18 cellular contexts compared by ENCODE assay signal in the genomic region with DNA sequence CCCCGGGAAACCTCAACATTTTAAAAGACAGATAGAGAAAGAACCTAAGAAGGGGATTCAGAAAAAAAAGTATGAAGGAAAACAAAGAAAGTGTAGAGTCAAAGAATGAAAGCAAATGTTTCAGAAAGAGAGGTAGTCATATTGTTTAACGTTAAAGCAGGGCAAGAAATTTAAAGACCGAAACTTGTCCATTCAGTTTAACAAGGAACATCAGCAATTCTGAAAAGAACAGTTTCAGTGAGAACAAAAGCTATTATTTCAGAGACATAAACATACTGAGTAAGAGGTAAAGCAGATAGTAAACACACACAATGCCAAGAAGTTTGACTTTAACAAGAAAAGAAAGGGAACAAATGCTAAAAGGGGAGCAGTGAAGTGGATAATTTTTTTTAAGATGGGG. TPM values are rescaled to one million over a fixed set of nuclear protein-coding genes. Genes with fewer than 3 reads are reported as not detected.
DNase-seq lines count a peak whose midpoint lies in the region; ATAC-seq and TF ChIP-seq lines count a peak whose summit lies in the region.
"Had no signal": no experiment of that assay in that cellular context is flagged by ENCODE, and none has a peak within 500 bp of the region (broad histone marks: within the 10 kb centered on the region; RNA-seq: fewer than 3 reads in every experiment).

No MANE protein-coding gene starts in this region.

- H3K36me3 Mint-ChIP-seq in GM23338 (ENCODE audit: low read depth): peaks cover 3% of the 10 kb centered on the region; the same call in 2 of the 3 replicates
- peaks cover 60% of the 10 kb centered on the region for H3K36me3 Mint-ChIP-seq in activated T-helper 17 cell treated with anti-CD3 and anti-CD28 coated beads, Interleukin-2, amount 50 U/mL, for 72 hours (ENCODE audit: low read depth)
- peaks cover 13% of the 10 kb centered on the region for H3K36me3 Mint-ChIP-seq in natural killer cell

- H3K9ac ChIP-seq in KMS-11: peak overlapping the region; percentile 17; the same call in 1 of the 2 replicates

- H3K4me1 Mint-ChIP-seq in GM23338 (peaks cover 2% of the 10 kb centered on the region; the same call in 2 of the 3 replicates), natural killer cell (no peaks in the 10 kb centered on the region)
- peaks cover 6% of the 10 kb centered on the region for H3K4me1 Mint-ChIP-seq in activated T-helper 17 cell treated with anti-CD3 and anti-CD28 coated beads, Interleukin-2, amount 50 U/mL, for 72 hours

- intact Hi-C loops in natural killer cell (cut with micrococcal nuclease): no loop called here

- H3K79me2 ChIP-seq in GM23338 (replicated peaks; ENCODE audit: insufficient read depth): no peaks in the 10 kb centered on the region
- H3K79me2 ChIP-seq in KMS-11 (ENCODE audit: insufficient read depth, low read depth): peaks cover 84% of the 10 kb centered on the region

- H3K4me3 Mint-ChIP-seq in GM23338: no peak overlapping the region
- no peak overlapping the region for H3K4me3 Mint-ChIP-seq in activated T-helper 17 cell treated with anti-CD3 and anti-CD28 coated beads, Interleukin-2, amount 50 U/mL, for 72 hours
- H3K4me3 Mint-ChIP-seq in natural killer cell: no peak overlapping the region
- H3K4me3 Mint-ChIP-seq: CD4-positive, CD25-positive, alpha-beta regulatory T cell; CD8-positive, alpha-beta memory T cell; H9; IgD-negative memory B cell had no signal

- H3K4me3 ChIP-seq in GM23338: no peak overlapping the region
- no peak overlapping the region for H3K4me3 ChIP-seq in KMS-11 (IDR thresholded peaks at IDR 0.05; ENCODE audit: insufficient read depth, low read depth, low read length)

- H3K4me2 ChIP-seq in GM23338 (no peak overlapping the region), KMS-11 (peak overlapping the region; percentile 89)

- H3K27ac Mint-ChIP-seq in GM23338: no peak overlapping the region
- no peak overlapping the region for H3K27ac Mint-ChIP-seq in activated T-helper 17 cell treated with anti-CD3 and anti-CD28 coated beads, Interleukin-2, amount 50 U/mL, for 72 hours
- H3K27ac Mint-ChIP-seq in natural killer cell: no peak overlapping the region
- H3K27ac Mint-ChIP-seq: CD8-positive, alpha-beta memory T cell; H9; IgD-negative memory B cell had no signal

- DNase-seq in GM23338 (ENCODE audit: low spot score) (no peak), pons (ENCODE audit: low spot score) (peak; percentile 6), NCI-H2081 (lab: John Stamatoyannopoulos, UW) (no peak), natural killer cell (no peak), substantia nigra (lab: John Stamatoyannopoulos, UW) (no peak), germinal center (ENCODE audit: low spot score) (no peak)
- DNase-seq: ACHN; BE2C; C1 segment of cervical spinal cord; CD4-positive, CD25-positive, alpha-beta regulatory T cell; CD8-positive, alpha-beta memory T cell; COR-L47; H9; KBM-7 had no signal

- H2AFZ ChIP-seq in GM23338: no peak overlapping the region
- no peak overlapping the region for H2AFZ ChIP-seq in KMS-11 (ENCODE audit: low read depth)

- no peaks in the 10 kb centered on the region for H3K27me3 Mint-ChIP-seq in GM23338 (ENCODE audit: insufficient read depth, low read depth, poor library complexity)
- H3K27me3 Mint-ChIP-seq in activated T-helper 17 cell treated with anti-CD3 and anti-CD28 coated beads, Interleukin-2, amount 50 U/mL, for 72 hours: no peaks in the 10 kb centered on the region
- H3K27me3 Mint-ChIP-seq in natural killer cell (ENCODE audit: low read depth in 2 of 2): no peaks in the 10 kb centered on the region
- H3K27me3 Mint-ChIP-seq: CD4-positive, CD25-positive, alpha-beta regulatory T cell; CD8-positive, alpha-beta memory T cell; IgD-negative memory B cell had no signal

- H3K4me1 ChIP-seq in GM23338 (ENCODE audit: insufficient read depth) (peaks cover 19% of the 10 kb centered on the region; the same call in 1 of the 2 replicates), KMS-11 (ENCODE audit: low read depth, poor library complexity, severe bottlenecking) (peaks cover 94% of the 10 kb centered on the region)
- H3K4me1 ChIP-seq: BE2C had no signal

- H4K20me1 ChIP-seq in GM23338 (replicated peaks; ENCODE audit: insufficient read depth) (no peaks in the 10 kb centered on the region), KMS-11 (ENCODE audit: insufficient read depth) (0 out of 2 replicates have a peak, but pooled peaks cover under 1% of the 10 kb centered on the region)

- H3K36me3 ChIP-seq in GM23338 (ENCODE audit: insufficient read depth): no peaks in the 10 kb centered on the region
- peaks cover 15% of the 10 kb centered on the region for H3K36me3 ChIP-seq in KMS-11 (ENCODE audit: insufficient read depth)
- H3K36me3 ChIP-seq: BE2C had no signal

- H3K27me3 ChIP-seq in GM23338 (ENCODE audit: insufficient read depth): no peaks in the 10 kb centered on the region
- H3K27me3 ChIP-seq in KMS-11 (ENCODE audit: insufficient read depth, low read depth): no peaks in the 10 kb centered on the region
- H3K27me3 ChIP-seq: BE2C had no signal

- H3K9me3 Mint-ChIP-seq in GM23338 (peaks cover 7% of the 10 kb centered on the region; the same call in 2 of the 3 replicates), natural killer cell (no peaks in the 10 kb centered on the region)
- H3K9me3 Mint-ChIP-seq in activated T-helper 17 cell treated with anti-CD3 and anti-CD28 coated beads, Interleukin-2, amount 50 U/mL, for 72 hours: no peaks in the 10 kb centered on the region
- H3K9me3 Mint-ChIP-seq: CD4-positive, CD25-positive, alpha-beta regulatory T cell; CD8-positive, alpha-beta memory T cell; IgD-negative memory B cell had no signal

- peak overlapping the region; percentile 3; the same call in 1 of the 2 replicates for H3K27ac ChIP-seq in GM23338 (ENCODE audit: low read depth)
- peak overlapping the region; percentile 73 for H3K27ac ChIP-seq in KMS-11
- H3K27ac ChIP-seq in substantia nigra (ENCODE audit: low read depth, low read length, poor library complexity, severe bottlenecking): no peak overlapping the region

- H3F3A ChIP-seq in GM23338 (replicated peaks; ENCODE audit: low read depth): no peaks in the 10 kb centered on the region

- ATAC-seq in GM23338: no peak
- peak; percentile 53 for ATAC-seq in activated T-helper 17 cell treated with anti-CD3 and anti-CD28 coated beads, Interleukin-2, amount 50 U/mL, for 72 hours (replicated peaks)
- no peak for ATAC-seq in natural killer cell
- ATAC-seq: HepG2 had no signal

- H3K9me2 ChIP-seq in GM23338 (ENCODE audit: insufficient read depth): no peaks in the 10 kb centered on the region

- TF ChIP-seq CTCF in GM23338 (conservative IDR thresholded peaks at IDR 0.05; ENCODE audit: low read depth in 2 of 2) (no peak), KMS-11 (conservative IDR thresholded peaks at IDR 0.05; ENCODE audit: low read depth, low read length) (no peak), natural killer cell (IDR thresholded peaks at IDR 0.05) (no peak)

TF ChIP-seq in GM23338, 12 proteins besides CTCF, POLR2A, EP300 and RAD21:
- no peak for TF ChIP-seq EZH2 (IDR thresholded peaks at IDR 0.05; ENCODE audit: low read depth, unreplicated experiment)
- TF ChIP-seq POLR2AphosphoS5 (IDR thresholded peaks at IDR 0.05; ENCODE audit: low read depth): no peak

RNA-seq across cellular contexts. Expression of a gene that starts 41.1 kb away (rescaled TPM):
- 39.2 and 41.2 TPM in 2 replicates for total RNA-seq in GM23338 (2014; rRNA removed; shearing (Covaris generic))
- polyA plus RNA-seq in GM23338 (2016; fragmentation: Nextera tagmentation; extraction: Ambion mirVana): 10.3 and 11.2 TPM in 2 replicates
- total RNA-seq in activated T-helper 17 cell treated with anti-CD3 and anti-CD28 coated beads, Interleukin-2, amount 50 U/mL, for 72 hours: 100 to 1,000 TPM; 170 to 190 TPM
- total RNA-seq in natural killer cell: 100 to 1,000 TPM in 1 of 3 donors, 10 to 100 TPM in 2; 74.8 to 107 (median 92.3) TPM
